ENCODE assay signal across 38 cellular contexts in genomic region chr4:174690665-174691064, GRCh38.
"Had no signal": no experiment of that assay in that cellular context is flagged by ENCODE, and none has a peak within 500 bp of the region (broad histone marks: within the 10 kb centered on the region; RNA-seq: fewer than 3 reads in every experiment).

No MANE protein-coding gene starts in this region.

- H3K36me3 ChIP-seq: adrenal gland, brain microvascular endothelial cell, breast epithelium had no signal

- H3K4me1 ChIP-seq: adrenal gland, body of pancreas, breast epithelium had no signal

- H3K4me3 Mint-ChIP-seq: activated CD4-positive, alpha-beta memory T cell treated with anti-CD3 and anti-CD28 coated beads, Interleukin-2, amount 10 ng/mL, durations not matched to agents 7 days and 5 days; activated CD4-positive, alpha-beta T cell treated with anti-CD3 and anti-CD28 coated beads for 36 hours; activated CD4-positive, alpha-beta T cell treated with anti-CD3 and anti-CD28 coated beads, Interleukin-2, amount 10 ng/mL, durations not matched to agents 7 days and 5 days; activated CD8-positive, alpha-beta T cell treated with anti-CD3 and anti-CD28 coated beads, Interleukin-2, amount 10 ng/mL, durations not matched to agents 7 days and 5 days; activated naive CD4-positive, alpha-beta T cell treated with anti-CD3 and anti-CD28 coated beads for 36 hours; activated naive CD8-positive, alpha-beta T cell treated with anti-CD3 and anti-CD28 coated beads for 36 hours; activated T-cell treated with anti-CD3 and anti-CD28 coated beads, Interleukin-2, amount 50 U/mL, for 4 hours; activated T-cell treated with anti-CD3 and anti-CD28 coated beads, Interleukin-2, amount 50 U/mL, for 72 hours; activated T-helper 1 cell treated with anti-CD3 and anti-CD28 coated beads, Interleukin-12 subunit alpha, Interleukin-12 subunit beta, Interleukin-2, Interleukin-4 antibody, amounts not matched to agents 30 ng/mL and 10 ng/mL and 1 ng/mL, durations not matched to agents 14 hours and 24 hours and 36 hours; activated T-helper 17 cell treated with anti-CD3 and anti-CD28 coated beads, Interleukin-2, amount 50 U/mL, for 72 hours; T-helper 1 cell treated with Interleukin-12 subunit alpha and Interleukin-12 subunit beta and Interleukin-4 antibody, amounts not matched to agents 30 μg/mL and 1 μg/mL, for 36 hours; T-helper 2 cell treated with Interferon-gamma antibody and Interleukin-4, amounts not matched to agents 5 μg/mL and 100 μg/mL, for 36 hours had no signal

- DNase-seq: activated CD4-positive, alpha-beta memory T cell treated with anti-CD3 and anti-CD28 coated beads, Interleukin-2, amount 10 ng/mL, durations not matched to agents 7 days and 5 days; activated CD4-positive, alpha-beta T cell treated with anti-CD3 and anti-CD28 coated beads for 1 hour; activated CD4-positive, alpha-beta T cell treated with anti-CD3 and anti-CD28 coated beads for 36 hours; activated CD4-positive, alpha-beta T cell treated with anti-CD3 and anti-CD28 coated beads for 48 hours; activated CD4-positive, alpha-beta T cell treated with anti-CD3 and anti-CD28 coated beads, Interleukin-2, amount 10 ng/mL, durations not matched to agents 7 days and 5 days; activated CD4-positive, alpha-beta T cell treated with anti-CD3 and anti-CD28 coated beads, Interleukin-2, amount 50 U/mL, for 48 hours; activated CD4-positive, CD25-positive, alpha-beta regulatory T cell; activated CD8-positive, alpha-beta memory T cell treated with anti-CD3 and anti-CD28 coated beads, Interleukin-2, amount 50 U/mL, for 4 hours; activated CD8-positive, alpha-beta T cell treated with anti-CD3 and anti-CD28 coated beads, Interleukin-2, amount 10 ng/mL, durations not matched to agents 7 days and 5 days; activated effector memory CD4-positive, alpha-beta T cell treated with anti-CD3 and anti-CD28 coated beads, Interleukin-2, amount 50 U/mL, for 16 hours; activated gamma-delta T cell treated with Interleukin-2 at 50 U/mL for 16 hours; activated naive CD4-positive, alpha-beta T cell; activated naive CD4-positive, alpha-beta T cell treated with anti-CD3 and anti-CD28 coated beads for 36 hours; activated naive CD4-positive, alpha-beta T cell treated with anti-CD3 and anti-CD28 coated beads, Interleukin-2, amount 50 U/mL, for 16 hours; activated naive CD8-positive, alpha-beta T cell treated with anti-CD3 and anti-CD28 coated beads for 36 hours; activated T-cell treated with anti-CD3 and anti-CD28 coated beads for 4 hours; activated T-cell treated with anti-CD3 and anti-CD28 coated beads, Interleukin-2, amount 50 U/mL, for 1 hour; activated T-cell treated with anti-CD3 and anti-CD28 coated beads, Interleukin-2, amount 50 U/mL, for 4 hours; activated T-cell treated with anti-CD3 and anti-CD28 coated beads, Interleukin-2, amount 50 U/mL, for 72 hours; adrenal gland; amniotic stem cell; aorta; body of pancreas; brain microvascular endothelial cell; central memory CD4-positive, alpha-beta T cell; T-helper 2 cell; T-helper 9 cell had no signal

- H3K36me3 Mint-ChIP-seq: activated naive CD8-positive, alpha-beta T cell treated with anti-CD3 and anti-CD28 coated beads for 36 hours had no signal

- ATAC-seq: activated CD4-positive, alpha-beta T cell treated with anti-CD3 and anti-CD28 coated beads for 36 hours; activated CD4-positive, CD25-positive, alpha-beta regulatory T cell treated with anti-CD3 and anti-CD28 coated beads, Interleukin-2, amount 50 U/mL, for 24 hours; activated CD8-positive, alpha-beta T cell treated with anti-CD3 and anti-CD28 coated beads, Interleukin-2, amount 10 ng/mL, durations not matched to agents 7 days and 5 days; activated naive CD4-positive, alpha-beta T cell treated with anti-CD3 and anti-CD28 coated beads, Interleukin-2, amount 50 U/mL, for 72 hours; activated T-cell treated with anti-CD3 and anti-CD28 coated beads, Interleukin-2, amount 50 U/mL, for 4 hours; activated T-cell treated with anti-CD3 and anti-CD28 coated beads, Interleukin-2, amount 50 U/mL, for 72 hours; activated T-helper 17 cell treated with anti-CD3 and anti-CD28 coated beads, Interleukin-2, amount 50 U/mL, for 72 hours; body of pancreas had no signal

- H3K27ac Mint-ChIP-seq: activated CD4-positive, alpha-beta memory T cell treated with anti-CD3 and anti-CD28 coated beads, Interleukin-2, amount 10 ng/mL, durations not matched to agents 7 days and 5 days; activated CD4-positive, alpha-beta T cell treated with anti-CD3 and anti-CD28 coated beads for 36 hours; activated CD4-positive, alpha-beta T cell treated with anti-CD3 and anti-CD28 coated beads, Interleukin-2, amount 10 ng/mL, durations not matched to agents 7 days and 5 days; activated CD8-positive, alpha-beta T cell treated with anti-CD3 and anti-CD28 coated beads, Interleukin-2, amount 10 ng/mL, durations not matched to agents 7 days and 5 days; activated naive CD4-positive, alpha-beta T cell treated with anti-CD3 and anti-CD28 coated beads for 36 hours; activated naive CD4-positive, alpha-beta T cell treated with anti-CD3 and anti-CD28 coated beads, Interleukin-2, amount 50 U/mL, for 72 hours; activated naive CD8-positive, alpha-beta T cell treated with anti-CD3 and anti-CD28 coated beads for 36 hours; activated T-cell treated with anti-CD3 and anti-CD28 coated beads, Interleukin-2, amount 50 U/mL, for 72 hours; activated T-helper 1 cell treated with anti-CD3 and anti-CD28 coated beads, Interleukin-12 subunit alpha, Interleukin-12 subunit beta, Interleukin-2, Interleukin-4 antibody, amounts not matched to agents 30 ng/mL and 10 ng/mL and 1 ng/mL, durations not matched to agents 14 hours and 24 hours and 36 hours; activated T-helper 17 cell treated with anti-CD3 and anti-CD28 coated beads, Interleukin-2, amount 50 U/mL, for 72 hours; T-helper 1 cell treated with Interleukin-12 subunit alpha and Interleukin-12 subunit beta and Interleukin-4 antibody, amounts not matched to agents 30 μg/mL and 1 μg/mL, for 36 hours; T-helper 2 cell treated with Interferon-gamma antibody and Interleukin-4, amounts not matched to agents 5 μg/mL and 100 μg/mL, for 36 hours had no signal

- H3K4me3 ChIP-seq: adrenal gland, body of pancreas, breast epithelium had no signal

- H3K9me3 ChIP-seq: body of pancreas had no signal

- FAIRE-seq: astrocyte, colon, TTC549 had no signal

- H3K27me3 ChIP-seq: adrenal gland, body of pancreas, brain microvascular endothelial cell, breast epithelium had no signal

- H3K27me3 Mint-ChIP-seq: activated CD4-positive, alpha-beta memory T cell treated with anti-CD3 and anti-CD28 coated beads, Interleukin-2, amount 10 ng/mL, durations not matched to agents 7 days and 5 days; activated CD4-positive, alpha-beta T cell treated with anti-CD3 and anti-CD28 coated beads, Interleukin-2, amount 10 ng/mL, durations not matched to agents 7 days and 5 days; activated naive CD8-positive, alpha-beta T cell treated with anti-CD3 and anti-CD28 coated beads for 36 hours; activated T-helper 17 cell treated with anti-CD3 and anti-CD28 coated beads, Interleukin-2, amount 50 U/mL, for 72 hours had no signal

- H3K27ac ChIP-seq: adrenal gland, body of pancreas, brain microvascular endothelial cell, breast epithelium, VCaP had no signal

- H3K4me1 Mint-ChIP-seq: activated CD4-positive, alpha-beta memory T cell treated with anti-CD3 and anti-CD28 coated beads, Interleukin-2, amount 10 ng/mL, durations not matched to agents 7 days and 5 days; activated CD4-positive, alpha-beta T cell treated with anti-CD3 and anti-CD28 coated beads for 36 hours; activated CD4-positive, alpha-beta T cell treated with anti-CD3 and anti-CD28 coated beads, Interleukin-2, amount 10 ng/mL, durations not matched to agents 7 days and 5 days; activated naive CD8-positive, alpha-beta T cell treated with anti-CD3 and anti-CD28 coated beads for 36 hours; activated T-helper 17 cell treated with anti-CD3 and anti-CD28 coated beads, Interleukin-2, amount 50 U/mL, for 72 hours had no signal
